ENCODE assay signal across 17 cellular contexts in the genomic region with DNA sequence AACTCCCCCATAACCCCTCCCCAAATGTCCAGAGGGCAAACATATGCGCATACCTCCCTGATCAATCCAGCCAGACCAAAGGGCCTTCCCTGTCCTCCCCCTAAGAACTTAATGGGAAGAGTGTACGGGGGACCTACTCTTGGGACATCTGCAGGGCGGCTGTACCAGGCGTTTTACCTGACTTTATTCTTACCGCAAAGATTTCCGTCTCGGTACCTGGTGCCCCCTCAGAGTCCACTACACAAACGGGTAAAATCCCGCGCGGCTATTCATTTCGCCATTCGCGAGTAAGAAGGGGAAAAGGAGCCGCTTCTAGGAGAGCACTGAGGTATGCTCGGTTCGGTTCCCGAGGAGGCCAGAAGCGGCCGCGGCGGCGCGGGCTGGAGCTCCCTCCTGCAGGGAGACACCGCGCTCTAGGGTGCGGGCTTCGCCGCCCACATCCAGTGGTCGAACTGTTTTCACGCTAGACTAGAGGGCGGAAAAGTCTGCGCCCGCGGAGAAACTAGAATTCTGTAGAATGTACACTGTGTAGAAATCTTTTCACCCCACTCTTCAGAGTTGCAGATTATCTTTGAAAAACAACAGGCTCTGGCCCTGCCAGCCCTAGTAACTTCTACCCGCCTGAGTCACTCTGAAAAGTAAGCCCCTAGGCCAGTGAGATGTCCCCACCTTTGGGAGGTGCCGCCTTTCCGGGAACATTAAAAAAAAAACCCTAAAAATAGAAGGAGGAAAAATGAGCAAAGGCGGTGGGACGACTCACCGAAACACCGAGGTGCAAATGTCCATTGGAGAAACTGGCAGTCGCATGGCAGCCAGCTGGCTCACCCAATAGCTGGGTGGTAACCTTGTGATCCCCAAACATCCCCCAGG. TPM values are rescaled to one million over a fixed set of nuclear protein-coding genes. Genes with fewer than 3 reads are reported as not detected.
A peak's percentile ranks its signal among the peaks of the same experiment; 100 is the strongest.
DNase-seq lines count a peak whose midpoint lies in the region; ATAC-seq and TF ChIP-seq lines count a peak whose summit lies in the region.
"Had no signal": no experiment of that assay in that cellular context is flagged by ENCODE, and none has a peak within 500 bp of the region (broad histone marks: within the 10 kb centered on the region; RNA-seq: fewer than 3 reads in every experiment).

No MANE protein-coding gene starts in this region.

- H4K5ac ChIP-seq in mesendoderm (ENCODE audit: low read length): no peak overlapping the region

- no peak overlapping the region for H3K4ac ChIP-seq in mesendoderm (ENCODE audit: low read depth, low read length)

- peak overlapping the region; percentile 70 for H3K56ac ChIP-seq in mesendoderm (ENCODE audit: low read length)

- whole genome bisulfite sequencing in mesendoderm (ENCODE audit: extremely low coverage, insufficient coverage, low lambda C conversion rate): no CpG with 5 or more reads among the region's 43 CpGs
- WGBS in urinary bladder: 40% methylated on average over 43 of the region's 43 CpGs

- H3K79me2 ChIP-seq in mesendoderm (ENCODE audit: control insufficient read depth, insufficient read depth, low read length): peaks cover 5% of the 10 kb centered on the region

- peaks cover 1% of the 10 kb centered on the region for H3K79me1 ChIP-seq in mesendoderm (ENCODE audit: low read length)

- H4K8ac ChIP-seq in mesendoderm (ENCODE audit: low read depth, low read length): no peak overlapping the region

- H3K4me1 Mint-ChIP-seq in activated naive CD8-positive, alpha-beta T cell (ENCODE audit: low read depth): peaks cover 40% of the 10 kb centered on the region
- peaks cover 41% of the 10 kb centered on the region for H3K4me1 Mint-ChIP-seq in activated naive CD8-positive, alpha-beta T cell treated with anti-CD3 and anti-CD28 coated beads, Interleukin-2, amount 50 U/mL, for 24 hours
- peaks cover 12% of the 10 kb centered on the region for H3K4me1 Mint-ChIP-seq in T-helper 2 cell treated with Interferon-gamma antibody and Interleukin-4, amounts not matched to agents 5 μg/mL and 100 μg/mL, for 36 hours (ENCODE audit: low read depth)

- peak overlapping the region; percentile 68 for H3K9ac ChIP-seq in mesendoderm (ENCODE audit: low read length)

- no peak for ATAC-seq in activated naive CD8-positive, alpha-beta T cell treated with anti-CD3 and anti-CD28 coated beads, Interleukin-2, amount 50 U/mL, for 24 hours
- ATAC-seq in GM21515 (IDR thresholded peaks at IDR 0.05; ENCODE audit: unreplicated experiment) (no peak), GM19463 (IDR thresholded peaks at IDR 0.05; ENCODE audit: unreplicated experiment) (no peak)

- no peaks in the 10 kb centered on the region for H3K9me3 Mint-ChIP-seq in activated naive CD8-positive, alpha-beta T cell (ENCODE audit: low read depth)
- no peaks in the 10 kb centered on the region for H3K9me3 Mint-ChIP-seq in activated naive CD8-positive, alpha-beta T cell treated with anti-CD3 and anti-CD28 coated beads, Interleukin-2, amount 50 U/mL, for 24 hours
- no peaks in the 10 kb centered on the region for H3K9me3 Mint-ChIP-seq in T-helper 2 cell treated with Interferon-gamma antibody and Interleukin-4, amounts not matched to agents 5 μg/mL and 100 μg/mL, for 36 hours
- H3K9me3 Mint-ChIP-seq: activated naive CD4-positive, alpha-beta T cell treated with anti-CD3 and anti-CD28 coated beads, Interleukin-2, amount 50 U/mL, for 24 hours had no signal

- no peak for DNase-seq in activated naive CD8-positive, alpha-beta T cell treated with anti-CD3 and anti-CD28 coated beads, Interleukin-2, amount 50 U/mL, for 24 hours
- DNase-seq in astrocyte of the cerebellum (ENCODE audit: low read depth): no peak
- peak; percentile 85 for DNase-seq in mesendoderm
- no peak for DNase-seq in T-helper 2 cell treated with Interferon-gamma antibody and Interleukin-4, amounts not matched to agents 5 μg/mL and 100 μg/mL, for 36 hours (ENCODE audit: low spot score)
- DNase-seq: central memory CD4-positive, alpha-beta T cell; DMS79 treated with DMSO at 0.1 percent for 48 hours; NCI-H510A treated with DMSO at 0.1 percent for 48 hours; posterior cingulate gyrus; stimulated activated CD4-positive, alpha-beta T cell treated with anti-CD3 and anti-CD28 coated beads, Interleukin-1b, Interleukin-23, amount 100 ng/mL, for 48 hours; stimulated activated CD8-positive, alpha-beta memory T cell treated with anti-CD3 and anti-CD28 coated beads, Interleukin-4, amount 100 ng/mL, for 48 hours; tibial artery had no signal

- in situ Hi-C loops in astrocyte of the cerebellum (cut with HindIII; ENCODE audit: low sequenced_read_pairs): no loop called here

- H3K4me3 Mint-ChIP-seq in activated naive CD8-positive, alpha-beta T cell: peak overlapping the region; percentile 49
- H3K4me3 Mint-ChIP-seq in activated naive CD8-positive, alpha-beta T cell treated with anti-CD3 and anti-CD28 coated beads, Interleukin-2, amount 50 U/mL, for 24 hours: no peak overlapping the region
- no peak overlapping the region for H3K4me3 Mint-ChIP-seq in T-helper 2 cell treated with Interferon-gamma antibody and Interleukin-4, amounts not matched to agents 5 μg/mL and 100 μg/mL, for 36 hours

- no peak overlapping the region for H2AK5ac ChIP-seq in mesendoderm (ENCODE audit: low read length)

- no peak for TF ChIP-seq CTCF in astrocyte of the cerebellum (IDR thresholded peaks at IDR 0.05; ENCODE audit: low read depth, low read length, missing control alignments)

- peak overlapping the region; percentile 74 for H3K23ac ChIP-seq in mesendoderm (ENCODE audit: low read length)

- no peak overlapping the region for H2BK120ac ChIP-seq in mesendoderm (ENCODE audit: low read depth, low read length)

- H3K4me2 ChIP-seq in mesendoderm (ENCODE audit: low read length): peak overlapping the region; percentile 77

- peaks cover 50% of the 10 kb centered on the region for H3K27me3 Mint-ChIP-seq in activated naive CD8-positive, alpha-beta T cell
- peaks cover 60% of the 10 kb centered on the region for H3K27me3 Mint-ChIP-seq in activated naive CD8-positive, alpha-beta T cell treated with anti-CD3 and anti-CD28 coated beads, Interleukin-2, amount 50 U/mL, for 24 hours
- H3K27me3 Mint-ChIP-seq in T-helper 2 cell treated with Interferon-gamma antibody and Interleukin-4, amounts not matched to agents 5 μg/mL and 100 μg/mL, for 36 hours (ENCODE audit: low read depth): peaks cover 76% of the 10 kb centered on the region

- H3K27ac ChIP-seq in mesendoderm (ENCODE audit: low read depth, low read length): no peak overlapping the region
- no peak overlapping the region for H3K27ac ChIP-seq in urinary bladder (ENCODE audit: low read depth)
- H3K27ac ChIP-seq: tibial artery had no signal

- no peaks in the 10 kb centered on the region for H3K36me3 ChIP-seq in mesendoderm (ENCODE audit: control insufficient read depth, insufficient read depth, low read length)
- no peaks in the 10 kb centered on the region for H3K36me3 ChIP-seq in urinary bladder (ENCODE audit: insufficient read depth)
- H3K36me3 ChIP-seq: tibial artery had no signal

- peaks cover 7% of the 10 kb centered on the region for H3K4me1 ChIP-seq in mesendoderm (ENCODE audit: control insufficient read depth, low read depth, low read length)
- peaks cover 4% of the 10 kb centered on the region for H3K4me1 ChIP-seq in urinary bladder (ENCODE audit: insufficient read depth)

- H3K36me3 Mint-ChIP-seq in activated naive CD8-positive, alpha-beta T cell: no peaks in the 10 kb centered on the region
- H3K36me3 Mint-ChIP-seq in activated naive CD8-positive, alpha-beta T cell treated with anti-CD3 and anti-CD28 coated beads, Interleukin-2, amount 50 U/mL, for 24 hours (ENCODE audit: low read depth): no peaks in the 10 kb centered on the region
- H3K36me3 Mint-ChIP-seq in T-helper 2 cell treated with Interferon-gamma antibody and Interleukin-4, amounts not matched to agents 5 μg/mL and 100 μg/mL, for 36 hours (ENCODE audit: low read depth): peaks cover 1% of the 10 kb centered on the region
- H3K36me3 Mint-ChIP-seq: activated naive CD4-positive, alpha-beta T cell treated with anti-CD3 and anti-CD28 coated beads, Interleukin-2, amount 50 U/mL, for 24 hours had no signal

- peak overlapping the region; percentile 77 for H3K4me3 ChIP-seq in astrocyte of the cerebellum (ENCODE audit: low read depth, low read length)
- peak overlapping the region; percentile 15 for H3K4me3 ChIP-seq in mesendoderm (ENCODE audit: low read length)
- peak overlapping the region; percentile 8 for H3K4me3 ChIP-seq in urinary bladder (ENCODE audit: low read depth, low read length)
- H3K4me3 ChIP-seq: lung, tibial artery had no signal

- H3K27me3 ChIP-seq in mesendoderm (ENCODE audit: insufficient read depth, low read length, poor library complexity): peaks cover 18% of the 10 kb centered on the region

- no peak overlapping the region for H3K27ac Mint-ChIP-seq in activated naive CD8-positive, alpha-beta T cell
- H3K27ac Mint-ChIP-seq in activated naive CD8-positive, alpha-beta T cell treated with anti-CD3 and anti-CD28 coated beads, Interleukin-2, amount 50 U/mL, for 24 hours: no peak overlapping the region
- H3K27ac Mint-ChIP-seq in T-helper 2 cell treated with Interferon-gamma antibody and Interleukin-4, amounts not matched to agents 5 μg/mL and 100 μg/mL, for 36 hours: no peak overlapping the region
- H3K27ac Mint-ChIP-seq: activated naive CD4-positive, alpha-beta T cell treated with anti-CD3 and anti-CD28 coated beads, Interleukin-2, amount 50 U/mL, for 24 hours had no signal

- H3K18ac ChIP-seq in mesendoderm (ENCODE audit: low read length): peak overlapping the region; percentile 22

- no peak overlapping the region for H2BK5ac ChIP-seq in mesendoderm (ENCODE audit: low read length)

- H2BK15ac ChIP-seq in mesendoderm (replicated peaks; ENCODE audit: low read depth): no peak overlapping the region

RNA-seq across cellular contexts. Expression of a gene that starts 3.8 kb away (rescaled TPM):
- 3.8 TPM for polyA plus RNA-seq in mesendoderm (2013, experiment 1 of 2)
- 4.1 TPM for polyA plus RNA-seq in mesendoderm (2013, experiment 2 of 2)
- 25.9 TPM for total RNA-seq in urinary bladder
- polyA plus RNA-seq in urinary bladder: 24.7 TPM

Comparison
In these comparisons a context has a peak if more than half of its experiments do, and no peak if none do; other contexts are left out.
1. H3K4me3 ChIP-seq: peak in every context shown above with its lines; median percentile 77 in astrocyte of the cerebellum; 15 in mesendoderm; 8 in urinary bladder.